Comparison of ENCODE assay signal across 1 cellular context in genomic region chr2:20168048-20168726, GRCh38.
TF ChIP-seq lines count a peak whose summit lies in the region.

No MANE protein-coding gene starts in this region.

TF ChIP-seq in IMR-90, 13 proteins besides CTCF, POLR2A, EP300 and RAD21:
- no peak for TF ChIP-seq MXI1 (IDR thresholded peaks at IDR 0.05; ENCODE audit: borderline replicate concordance, low read depth, low read length)
- TF ChIP-seq CEBPB (IDR thresholded peaks at IDR 0.05; ENCODE audit: low read depth, low read length): no peak
- no peak for TF ChIP-seq SMC3 (IDR thresholded peaks at IDR 0.05; ENCODE audit: low read depth, low read length)
- TF ChIP-seq CHD1 (IDR thresholded peaks at IDR 0.05; ENCODE audit: low read depth, low read length): no peak
- no peak for TF ChIP-seq FOS (IDR thresholded peaks at IDR 0.05; ENCODE audit: low read depth, low read length)
- no peak for TF ChIP-seq ELK1 (IDR thresholded peaks at IDR 0.05; ENCODE audit: borderline replicate concordance, low read depth, low read length)
